Comparison of ENCODE assay signal across 9 cellular contexts in genomic region chr9:133604214-133604613, GRCh38. TPM values are rescaled to one million over a fixed set of nuclear protein-coding genes. Genes with fewer than 3 reads are reported as not detected.
DNase-seq lines count a peak whose midpoint lies in the region; ATAC-seq and TF ChIP-seq lines count a peak whose summit lies in the region.
"Had no signal": no experiment of that assay in that cellular context is flagged by ENCODE, and none has a peak within 500 bp of the region (broad histone marks: within the 10 kb centered on the region; RNA-seq: fewer than 3 reads in every experiment).

No MANE protein-coding gene starts in this region.

- DNase-seq in Right ventricle myocardium inferior (ENCODE audit: missing footprints) (peak; percentile 7), Right ventricle myocardium superior (no peak), epithelial cell of proximal tubule (ENCODE audit: low read depth) (no peak), HCEC 1CT (no peak)
- DNase-seq in activated CD4-positive, alpha-beta T cell treated with anti-CD3 and anti-CD28 coated beads, Interleukin-2, amount 10 ng/mL, durations not matched to agents 24 days and 14 days, result peak; percentile 65
- peak; percentile 28 to 55 for DNase-seq in stimulated activated naive CD8-positive, alpha-beta T cell treated with anti-CD3 and anti-CD28 coated beads, Interleukin-15, amount 100 ng/mL, for 72 hours
- DNase-seq: amygdala had no signal

- no peak overlapping the region for H3K27ac Mint-ChIP-seq in activated CD4-positive, alpha-beta T cell treated with anti-CD3 and anti-CD28 coated beads, Interleukin-2, amount 10 ng/mL, durations not matched to agents 24 days and 14 days
- no peak overlapping the region for H3K27ac Mint-ChIP-seq in stimulated activated naive CD8-positive, alpha-beta T cell treated with anti-CD3 and anti-CD28 coated beads, Interleukin-15, amount 100 ng/mL, for 72 hours

- no peak overlapping the region for H3K4me3 Mint-ChIP-seq in activated CD4-positive, alpha-beta T cell treated with anti-CD3 and anti-CD28 coated beads, Interleukin-2, amount 10 ng/mL, durations not matched to agents 24 days and 14 days
- no peak overlapping the region for H3K4me3 Mint-ChIP-seq in stimulated activated naive CD8-positive, alpha-beta T cell treated with anti-CD3 and anti-CD28 coated beads, Interleukin-15, amount 100 ng/mL, for 72 hours

- H3K9me3 Mint-ChIP-seq in activated CD4-positive, alpha-beta T cell treated with anti-CD3 and anti-CD28 coated beads, Interleukin-2, amount 10 ng/mL, durations not matched to agents 24 days and 14 days, result no peaks in the 10 kb centered on the region
- no peaks in the 10 kb centered on the region for H3K9me3 Mint-ChIP-seq in stimulated activated naive CD8-positive, alpha-beta T cell treated with anti-CD3 and anti-CD28 coated beads, Interleukin-15, amount 100 ng/mL, for 72 hours

- H3K4me1 Mint-ChIP-seq in activated CD4-positive, alpha-beta T cell treated with anti-CD3 and anti-CD28 coated beads, Interleukin-2, amount 10 ng/mL, durations not matched to agents 24 days and 14 days, result no peaks in the 10 kb centered on the region
- H3K4me1 Mint-ChIP-seq in stimulated activated naive CD8-positive, alpha-beta T cell treated with anti-CD3 and anti-CD28 coated beads, Interleukin-15, amount 100 ng/mL, for 72 hours, result peaks cover 21% of the 10 kb centered on the region

- ATAC-seq in Right ventricle myocardium inferior, result no peak
- ATAC-seq in Right ventricle myocardium superior (ENCODE audit: poor library complexity), result no peak
- peak; percentile 87 for ATAC-seq in stimulated activated naive CD8-positive, alpha-beta T cell treated with anti-CD3 and anti-CD28 coated beads, Interleukin-15, amount 100 ng/mL, for 72 hours
- ATAC-seq in HG03097 (IDR thresholded peaks at IDR 0.05; ENCODE audit: low FRiP score, unreplicated experiment), result no peak
- no peak for ATAC-seq in GM19455 (IDR thresholded peaks at IDR 0.05; ENCODE audit: unreplicated experiment)

- H3K4me3 ChIP-seq in epithelial cell of proximal tubule (ENCODE audit: low read depth, low read length), result no peak overlapping the region

- peak; percentile 6 for TF ChIP-seq CTCF in epithelial cell of proximal tubule (conservative IDR thresholded peaks at IDR 0.05; ENCODE audit: low read depth, low read length)

- peaks cover 7% of the 10 kb centered on the region for H3K27me3 Mint-ChIP-seq in activated CD4-positive, alpha-beta T cell treated with anti-CD3 and anti-CD28 coated beads, Interleukin-2, amount 10 ng/mL, durations not matched to agents 24 days and 14 days
- peaks cover 35% of the 10 kb centered on the region for H3K27me3 Mint-ChIP-seq in stimulated activated naive CD8-positive, alpha-beta T cell treated with anti-CD3 and anti-CD28 coated beads, Interleukin-15, amount 100 ng/mL, for 72 hours

- no peaks in the 10 kb centered on the region for H3K36me3 Mint-ChIP-seq in activated CD4-positive, alpha-beta T cell treated with anti-CD3 and anti-CD28 coated beads, Interleukin-2, amount 10 ng/mL, durations not matched to agents 24 days and 14 days (ENCODE audit: low read depth)

- intact Hi-C loops in Right ventricle myocardium inferior (cut with DNase I), result no loop called here
- intact Hi-C loops in Right ventricle myocardium superior (cut with DNase I), result no loop called here
- intact Hi-C loops in activated CD4-positive, alpha-beta T cell treated with anti-CD3 and anti-CD28 coated beads, Interleukin-2, amount 10 ng/mL, durations not matched to agents 24 days and 14 days (cut with micrococcal nuclease), result no loop called here

RNA-seq across cellular contexts. Expression of gene FAM163B, which starts 5.0 kb away (rescaled TPM):
- 0.22 TPM for total RNA-seq in Right ventricle myocardium inferior
- not detected for total RNA-seq in Right ventricle myocardium superior
- total RNA-seq in activated CD4-positive, alpha-beta T cell treated with anti-CD3 and anti-CD28 coated beads, Interleukin-2, amount 10 ng/mL, durations not matched to agents 24 days and 14 days, result not detected in 2 replicates
- not detected in 2 replicates for total RNA-seq in epithelial cell of proximal tubule

RNA-seq across cellular contexts. Expression of gene DBH, which starts 31.9 kb away (rescaled TPM):
- total RNA-seq in Right ventricle myocardium inferior, result not detected
- not detected for total RNA-seq in Right ventricle myocardium superior
- total RNA-seq in activated CD4-positive, alpha-beta T cell treated with anti-CD3 and anti-CD28 coated beads, Interleukin-2, amount 10 ng/mL, durations not matched to agents 24 days and 14 days, result not detected in 2 replicates
- not detected in 2 replicates for total RNA-seq in epithelial cell of proximal tubule

Comparison
In these comparisons a context has a peak if more than half of its experiments do, and no peak if none do; other contexts are left out.
1. DNase-seq: peak in Right ventricle myocardium inferior (single experiment), activated CD4-positive, alpha-beta T cell treated with anti-CD3 and anti-CD28 coated beads, Interleukin-2, amount 10 ng/mL, durations not matched to agents 24 days and 14 days (single experiment) and stimulated activated naive CD8-positive, alpha-beta T cell treated with anti-CD3 and anti-CD28 coated beads, Interleukin-15, amount 100 ng/mL, for 72 hours (2 of 2); none in Right ventricle myocardium superior (single experiment), epithelial cell of proximal tubule (single experiment) and HCEC 1CT (single experiment).